In genomic region chr11:75773595-75774353, GRCh38 we compare ENCODE assay signal across 8 cellular contexts. TPM values are rescaled to one million over a fixed set of nuclear protein-coding genes. Genes with fewer than 3 reads are reported as not detected.
DNase-seq lines count a peak whose midpoint lies in the region; ATAC-seq lines count a peak whose summit lies in the region.

No MANE protein-coding gene starts in this region.

- H3K4me2 ChIP-seq in neuronal stem cell (ENCODE audit: insufficient read depth, low read length, poor library complexity, severe bottlenecking): no peak overlapping the region

- no CpG with 5 or more reads among the region's 5 CpGs for WGBS in neuronal stem cell (ENCODE audit: extremely low coverage in 2 of 2, insufficient read length in 2 of 2, insufficient replicate concordance in 1 of 2), 2 donors

- peaks cover 0 to 6% of the 10 kb centered on the region in 2 donors for H3K4me1 ChIP-seq in neuronal stem cell (ENCODE audit: control insufficient read depth in 2 of 2, insufficient read depth in 1 of 2, low read depth in 1 of 2, low read length in 2 of 2)

- H2BK5ac ChIP-seq in neuronal stem cell (ENCODE audit: low read length): peak overlapping the region; percentile 15

- no peak overlapping the region for H2AFZ ChIP-seq in neuronal stem cell (ENCODE audit: low read length)

- no peak overlapping the region for H2BK15ac ChIP-seq in neuronal stem cell (ENCODE audit: low read length)

- no peaks in the 10 kb centered on the region for H3K9me3 ChIP-seq in neuronal stem cell (replicated peaks in 1 of 2; ENCODE audit: control insufficient read depth in 2 of 2, insufficient read depth in 1 of 2, low read depth in 1 of 2, low read length in 2 of 2)

- no peak overlapping the region for H3K4me3 ChIP-seq in neuronal stem cell (ENCODE audit: low read length in 2 of 2)

- H3K36me3 ChIP-seq in neuronal stem cell (replicated peaks in 1 of 2; ENCODE audit: control insufficient read depth in 2 of 2, insufficient read depth in 2 of 2, low read length in 2 of 2): no peaks in the 10 kb centered on the region

- H2AK5ac ChIP-seq in neuronal stem cell (ENCODE audit: low read depth, low read length): peak overlapping the region; percentile 64

- no peak overlapping the region for H2BK120ac ChIP-seq in neuronal stem cell (ENCODE audit: low read depth, low read length)

- no peak overlapping the region for H3K27ac ChIP-seq in neuronal stem cell (replicated peaks; ENCODE audit: low read length)

- no peak overlapping the region for H3K18ac ChIP-seq in neuronal stem cell (ENCODE audit: low read length)

- no peak overlapping the region for H3K23ac ChIP-seq in neuronal stem cell (ENCODE audit: low read depth, low read length, poor library complexity)

- no peak overlapping the region for H3K4ac ChIP-seq in neuronal stem cell (ENCODE audit: low read length)

- H2BK12ac ChIP-seq in neuronal stem cell (ENCODE audit: low read length): no peak overlapping the region

- no peak overlapping the region for H3K9ac ChIP-seq in neuronal stem cell (ENCODE audit: low read depth, low read length, poor library complexity)

- no peaks in the 10 kb centered on the region for H3K79me1 ChIP-seq in neuronal stem cell (ENCODE audit: low read depth, low read length)

- peaks cover 6 to 51% (median 18%) of the 10 kb centered on the region in 3 experiments for H3K27me3 ChIP-seq in neuronal stem cell (ENCODE audit: control insufficient read depth in 3 of 3, insufficient read depth in 3 of 3, low read depth in 1 of 3, low read length in 3 of 3)

- DNase-seq in NOMO-1 treated with DMSO at 0.1 percent for 48 hours (lab: John Stamatoyannopoulos, UW; ENCODE audit: unreplicated experiment) (peak; percentile 91), neuronal stem cell (ENCODE audit: low spot score) (no peak), NCI-H510A (lab: John Stamatoyannopoulos, UW) (no peak), NCI-H2081 treated with DMSO at 0.1 percent for 48 hours (lab: John Stamatoyannopoulos, UW) (no peak), NCI-H1417 (lab: John Stamatoyannopoulos, UW) (no peak), NCI-H748 (lab: John Stamatoyannopoulos, UW; ENCODE audit: unreplicated experiment) (no peak)

- H4K8ac ChIP-seq in neuronal stem cell (ENCODE audit: low read depth, low read length): no peak overlapping the region

- no peak overlapping the region for H4K91ac ChIP-seq in neuronal stem cell (ENCODE audit: low read depth, low read length, poor library complexity)

- ATAC-seq in GM18909 (IDR thresholded peaks at IDR 0.05; ENCODE audit: poor library complexity, unreplicated experiment) (peak; percentile 81), HG02642 (IDR thresholded peaks at IDR 0.05; ENCODE audit: poor library complexity, unreplicated experiment) (peak; percentile 81)

- no peak overlapping the region for H3K14ac ChIP-seq in neuronal stem cell (ENCODE audit: low read length)

RNA-seq across cellular contexts. Expression of gene DGAT2, which starts 5.2 kb away (rescaled TPM):
- 1.9 TPM for polyA plus RNA-seq in neuronal stem cell (2013, experiment 1 of 2)
- polyA plus RNA-seq in neuronal stem cell (2013, experiment 2 of 2): 2.0 TPM

RNA-seq across cellular contexts. Expression of gene UVRAG, which starts 41.2 kb away (rescaled TPM):
- 7.3 TPM for polyA plus RNA-seq in neuronal stem cell (2013, experiment 1 of 2)
- 7.4 TPM for polyA plus RNA-seq in neuronal stem cell (2013, experiment 2 of 2)

RNA-seq across cellular contexts. Expression of gene MOGAT2, which starts 56.1 kb away (rescaled TPM):
- 0.06 TPM for polyA plus RNA-seq in neuronal stem cell (2013, experiment 1 of 2)
- 0.07 TPM for polyA plus RNA-seq in neuronal stem cell (2013, experiment 2 of 2)
